In the genomic region with DNA sequence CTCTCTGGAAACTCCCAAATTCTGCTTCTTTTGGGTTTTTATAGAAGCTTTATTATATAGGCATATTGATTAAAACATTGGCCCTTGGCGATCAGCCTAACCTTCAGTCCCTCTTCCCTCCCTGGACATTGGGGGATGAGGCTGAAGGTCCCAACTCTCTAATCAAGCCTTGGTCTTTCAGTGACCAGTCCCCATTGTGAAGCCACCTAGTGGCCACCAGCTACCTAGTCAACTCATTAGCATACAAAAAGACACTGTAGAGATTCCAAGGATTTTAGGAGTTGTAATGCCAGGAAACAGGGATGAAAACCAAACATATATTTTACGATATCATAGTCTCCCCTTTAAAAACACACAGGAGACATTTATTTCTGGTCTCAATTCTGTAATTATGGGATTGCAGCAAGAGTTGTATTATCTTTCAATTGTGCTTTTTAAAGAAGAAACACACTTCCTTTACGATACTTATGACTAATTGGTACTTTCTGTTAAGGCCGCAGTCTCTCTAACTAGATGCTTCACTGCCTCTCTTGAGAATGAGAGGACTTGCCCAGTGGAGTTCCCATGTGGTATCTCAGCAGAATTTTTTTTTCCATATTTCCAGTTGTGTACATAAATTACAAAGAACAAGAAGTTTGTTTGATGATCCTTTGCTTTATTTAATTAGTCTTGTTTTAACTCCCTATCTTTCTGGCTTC, we compare ENCODE assay signal across 1 cellular context.
TF ChIP-seq lines count a peak whose summit lies in the region.

No MANE protein-coding gene starts in this region.

TF ChIP-seq in Ishikawa, 13 proteins besides CTCF, POLR2A, EP300 and RAD21 (continued from another document):
- TF ChIP-seq, protein P1, sequence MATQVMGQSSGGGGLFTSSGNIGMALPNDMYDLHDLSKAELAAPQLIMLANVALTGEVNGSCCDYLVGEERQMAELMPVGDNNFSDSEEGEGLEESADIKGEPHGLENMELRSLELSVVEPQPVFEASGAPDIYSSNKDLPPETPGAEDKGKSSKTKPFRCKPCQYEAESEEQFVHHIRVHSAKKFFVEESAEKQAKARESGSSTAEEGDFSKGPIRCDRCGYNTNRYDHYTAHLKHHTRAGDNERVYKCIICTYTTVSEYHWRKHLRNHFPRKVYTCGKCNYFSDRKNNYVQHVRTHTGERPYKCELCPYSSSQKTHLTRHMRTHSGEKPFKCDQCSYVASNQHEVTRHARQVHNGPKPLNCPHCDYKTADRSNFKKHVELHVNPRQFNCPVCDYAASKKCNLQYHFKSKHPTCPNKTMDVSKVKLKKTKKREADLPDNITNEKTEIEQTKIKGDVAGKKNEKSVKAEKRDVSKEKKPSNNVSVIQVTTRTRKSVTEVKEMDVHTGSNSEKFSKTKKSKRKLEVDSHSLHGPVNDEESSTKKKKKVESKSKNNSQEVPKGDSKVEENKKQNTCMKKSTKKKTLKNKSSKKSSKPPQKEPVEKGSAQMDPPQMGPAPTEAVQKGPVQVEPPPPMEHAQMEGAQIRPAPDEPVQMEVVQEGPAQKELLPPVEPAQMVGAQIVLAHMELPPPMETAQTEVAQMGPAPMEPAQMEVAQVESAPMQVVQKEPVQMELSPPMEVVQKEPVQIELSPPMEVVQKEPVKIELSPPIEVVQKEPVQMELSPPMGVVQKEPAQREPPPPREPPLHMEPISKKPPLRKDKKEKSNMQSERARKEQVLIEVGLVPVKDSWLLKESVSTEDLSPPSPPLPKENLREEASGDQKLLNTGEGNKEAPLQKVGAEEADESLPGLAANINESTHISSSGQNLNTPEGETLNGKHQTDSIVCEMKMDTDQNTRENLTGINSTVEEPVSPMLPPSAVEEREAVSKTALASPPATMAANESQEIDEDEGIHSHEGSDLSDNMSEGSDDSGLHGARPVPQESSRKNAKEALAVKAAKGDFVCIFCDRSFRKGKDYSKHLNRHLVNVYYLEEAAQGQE (IDR thresholded peaks at IDR 0.05; ENCODE audit: low read depth): no peak
- no peak for TF ChIP-seq TEAD4 (IDR thresholded peaks at IDR 0.05)
- TF ChIP-seq FOXM1 (IDR thresholded peaks at IDR 0.05; ENCODE audit: borderline replicate concordance, low read depth): no peak
TF ChIP-seq in Ishikawa: peak in this region for 0.
